In the genomic region with DNA sequence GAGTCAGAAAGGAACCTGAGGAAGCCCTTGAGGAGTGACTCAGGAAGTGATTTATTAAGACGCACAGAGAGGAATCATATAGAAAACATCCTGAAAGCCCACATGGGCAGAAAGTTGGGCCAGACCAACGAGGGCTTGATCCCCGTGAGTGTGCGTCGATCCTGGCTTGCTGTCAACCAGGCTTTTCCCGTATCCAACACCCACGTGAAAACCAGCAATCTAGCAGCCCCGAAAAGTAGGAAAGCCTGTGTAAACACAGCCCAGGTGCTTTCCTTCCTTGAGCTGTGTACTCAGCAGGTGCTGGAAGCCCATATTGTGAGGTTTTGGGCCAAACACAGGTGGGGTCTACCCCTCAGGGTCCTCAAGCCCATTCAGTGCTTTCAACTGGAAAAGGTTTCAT, we compare ENCODE assay signal across 11 cellular contexts. TPM values are rescaled to one million over a fixed set of nuclear protein-coding genes. Genes with fewer than 3 reads are reported as not detected.
"Had no signal": no experiment of that assay in that cellular context is flagged by ENCODE, and none has a peak within 500 bp of the region (broad histone marks: within the 10 kb centered on the region; RNA-seq: fewer than 3 reads in every experiment).

No MANE protein-coding gene starts in this region.

RNA-seq across cellular contexts. Expression of gene SPATA31C1, which starts 3.8 kb away (rescaled TPM):
- total RNA-seq: OCI-LY7, PC-3, PC-9, Peyer's patch, Right ventricle myocardium inferior, Right ventricle myocardium superior, RPMI7951, SJSA1, SK-MEL-5, T-cell had no signal

RNA-seq across cellular contexts. Expression of gene SPATA31E1, which starts 38.9 kb away (rescaled TPM):
- total RNA-seq: OCI-LY7, PC-9, Peyer's patch, Right ventricle myocardium inferior, Right ventricle myocardium superior, RPMI7951, SJCRH30, SK-MEL-5, T-cell had no signal

RNA-seq across cellular contexts. Expression of gene CDK20, which starts 52.8 kb away (rescaled TPM):
- total RNA-seq: OCI-LY7 had no signal
